Comparison of ENCODE assay signal across 1 cellular context in the genomic region with DNA sequence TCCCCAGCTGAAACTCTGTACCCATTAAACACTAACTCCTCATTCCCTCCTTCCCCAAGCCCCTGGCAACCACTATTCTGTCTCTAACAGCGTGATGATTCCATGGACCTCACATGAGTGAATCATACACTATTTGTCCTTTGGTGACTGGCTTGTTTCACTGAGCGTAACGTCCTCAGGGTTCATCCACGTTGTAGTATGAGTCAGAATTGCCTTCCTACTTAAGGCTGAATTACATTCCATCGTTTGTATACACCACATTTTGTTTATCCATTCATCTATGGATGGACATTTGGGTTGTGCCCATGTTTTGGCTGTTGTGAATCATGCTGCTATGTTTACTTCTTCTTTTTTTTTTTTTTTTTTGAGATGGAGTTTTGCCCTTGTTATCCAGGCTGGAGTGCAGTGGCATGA.
A peak's percentile ranks its signal among the peaks of the same experiment; 100 is the strongest.
TF ChIP-seq lines count a peak whose summit lies in the region.

No MANE protein-coding gene starts in this region.

TF ChIP-seq in endothelial cell of umbilical vein, 7 proteins besides CTCF, POLR2A, EP300 and RAD21 (continued from another document):
- peak; percentile 95 for TF ChIP-seq FOS (IDR thresholded peaks at IDR 0.05; ENCODE audit: borderline replicate concordance, insufficient read depth, low read length)
- peak; percentile 94 for TF ChIP-seq JUN (IDR thresholded peaks at IDR 0.05; ENCODE audit: borderline replicate concordance, insufficient read depth, insufficient read length, low read depth)
- TF ChIP-seq GATA2 (IDR thresholded peaks at IDR 0.05; ENCODE audit: insufficient read depth, insufficient read length, low read depth, low read length): peak; percentile 29
